In the genomic region with DNA sequence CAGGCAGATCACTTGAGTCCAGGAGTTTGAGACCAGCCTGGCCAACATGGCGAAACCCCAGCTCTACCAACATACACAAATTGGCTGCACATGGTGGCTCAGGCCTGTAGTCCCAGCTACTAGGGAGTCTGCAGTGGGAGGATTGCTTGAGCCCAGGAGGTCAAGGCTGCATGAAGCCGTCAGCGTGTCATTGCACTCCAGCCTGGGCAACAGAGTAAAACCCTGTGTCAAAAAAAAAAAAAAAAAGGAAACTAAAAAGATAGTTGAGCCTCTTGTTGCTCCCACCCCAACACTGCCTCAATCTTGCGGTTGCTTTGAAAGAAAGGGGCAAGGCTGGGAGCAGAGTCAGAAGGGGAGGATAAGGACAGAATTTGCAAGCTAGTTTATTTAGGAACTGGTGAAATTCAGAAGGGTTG, we compare ENCODE assay signal across 15 cellular contexts.
DNase-seq lines count a peak whose midpoint lies in the region; ATAC-seq and TF ChIP-seq lines count a peak whose summit lies in the region.
"Had no signal": no experiment of that assay in that cellular context is flagged by ENCODE, and none has a peak within 500 bp of the region (broad histone marks: within the 10 kb centered on the region; RNA-seq: fewer than 3 reads in every experiment).

No MANE protein-coding gene starts in this region.

- H2BK5ac ChIP-seq in mesendoderm (ENCODE audit: low read length): no peak overlapping the region

- no peak overlapping the region for H3K27ac ChIP-seq in mesendoderm (ENCODE audit: low read depth, low read length)
- no peak overlapping the region for H3K27ac ChIP-seq in testis
- H3K27ac ChIP-seq: ascending aorta, SJSA1, spleen, suprapubic skin had no signal

- POLR2A ChIA-PET in T-cell (lab: Charles Lee): no interaction called here

- TF ChIP-seq CTCF in testis (IDR thresholded peaks at IDR 0.05): no peak

- peaks cover 44% of the 10 kb centered on the region for H3K4me1 Mint-ChIP-seq in activated naive CD4-positive, alpha-beta T cell treated with anti-CD3 and anti-CD28 coated beads, Interleukin-2, amount 50 U/mL, for 24 hours
- H3K4me1 Mint-ChIP-seq in T-cell: peaks cover 32 to 51% (median 37%) of the 10 kb centered on the region in 3 donors

- no peak overlapping the region for H4K8ac ChIP-seq in mesendoderm (ENCODE audit: low read depth, low read length)

- H3K4me3 Mint-ChIP-seq in activated naive CD4-positive, alpha-beta T cell treated with anti-CD3 and anti-CD28 coated beads, Interleukin-2, amount 50 U/mL, for 24 hours: peak overlapping the region; percentile 45
- peak overlapping the region in 2 of 3 donors; percentile 38 to 57 for H3K4me3 Mint-ChIP-seq in T-cell

- H3K9me3 Mint-ChIP-seq in activated naive CD4-positive, alpha-beta T cell treated with anti-CD3 and anti-CD28 coated beads, Interleukin-2, amount 50 U/mL, for 24 hours: no peaks in the 10 kb centered on the region
- no peaks in the 10 kb centered on the region for H3K9me3 Mint-ChIP-seq in T-cell

- no peaks in the 10 kb centered on the region for H3K36me3 ChIP-seq in mesendoderm (ENCODE audit: control insufficient read depth, insufficient read depth, low read length)
- H3K36me3 ChIP-seq in testis (ENCODE audit: low read depth, missing control alignments): no peaks in the 10 kb centered on the region
- H3K36me3 ChIP-seq: ascending aorta, HAP-1, SJSA1, spleen, suprapubic skin had no signal

- H3K4me3 ChIP-seq in mesendoderm (ENCODE audit: low read length) (no peak overlapping the region), testis (peak overlapping the region in 1 of 2 donors; percentile 18)
- H3K4me3 ChIP-seq: ascending aorta, HAP-1, lung, SJSA1, suprapubic skin had no signal

- no peaks in the 10 kb centered on the region for H3K79me2 ChIP-seq in mesendoderm (ENCODE audit: control insufficient read depth, insufficient read depth, low read length)

- DNase-seq in activated naive CD4-positive, alpha-beta T cell treated with Interleukin-2 at 50 U/mL for 16 hours: no peak
- DNase-seq in T-cell (no peak), mesendoderm (no peak), testis (peak; percentile 47), NOMO-1 treated with DMSO at 0.1 percent for 48 hours (lab: John Stamatoyannopoulos, UW; ENCODE audit: unreplicated experiment) (no peak)
- DNase-seq: NCI-H187 treated with DMSO at 0.1 percent for 48 hours had no signal

- no peak overlapping the region for H3K4ac ChIP-seq in mesendoderm (ENCODE audit: low read depth, low read length)

- no peaks in the 10 kb centered on the region for H3K36me3 Mint-ChIP-seq in activated naive CD4-positive, alpha-beta T cell treated with anti-CD3 and anti-CD28 coated beads, Interleukin-2, amount 50 U/mL, for 24 hours
- no peaks in the 10 kb centered on the region for H3K36me3 Mint-ChIP-seq in T-cell

- ATAC-seq in T-cell (replicated peaks in 1 of 4): peak in 3 of 4 experiments; percentile 8 to 31 (median 13)
- no peak for ATAC-seq in HG02981 (IDR thresholded peaks at IDR 0.05; ENCODE audit: unreplicated experiment)
- no peak for ATAC-seq in GM21423 (IDR thresholded peaks at IDR 0.05; ENCODE audit: unreplicated experiment)

- H3K4me1 ChIP-seq in mesendoderm (ENCODE audit: control insufficient read depth, low read depth, low read length) (no peaks in the 10 kb centered on the region), testis (peaks cover 18% of the 10 kb centered on the region)
- H3K4me1 ChIP-seq: ascending aorta had no signal

- no CpG with 5 or more reads among the region's 4 CpGs for WGBS in mesendoderm (ENCODE audit: extremely low coverage, insufficient coverage, low lambda C conversion rate)
- WGBS in testis, 2 donors: 43 to 62% methylated on average over 4 of the region's 4 CpGs

- H3K4me2 ChIP-seq in mesendoderm (ENCODE audit: low read length): no peak overlapping the region

- no peak overlapping the region for H3K23ac ChIP-seq in mesendoderm (ENCODE audit: low read length)

- intact Hi-C loops in testis (cut with DNase I; ENCODE audit: low total_unique reads): loop anchor here (5.0 to 10.0 kb wide), 2 partner anchors 277 to 395 kb away; no protein-coding TSS in a partner anchor

- H3K9ac ChIP-seq in mesendoderm (ENCODE audit: low read length): peak overlapping the region; percentile 30

- H3K27me3 ChIP-seq in mesendoderm (ENCODE audit: insufficient read depth, low read length, poor library complexity) (no peaks in the 10 kb centered on the region), testis (no peaks in the 10 kb centered on the region)
- H3K27me3 ChIP-seq: ascending aorta, suprapubic skin had no signal

- no peaks in the 10 kb centered on the region for H3K9me3 ChIP-seq in testis
- H3K9me3 ChIP-seq: ascending aorta, HAP-1, SJSA1, spleen, suprapubic skin had no signal

- H2BK15ac ChIP-seq in mesendoderm (replicated peaks; ENCODE audit: low read depth): no peak overlapping the region

- no peak for TF ChIP-seq POLR2A in testis (IDR thresholded peaks at IDR 0.05)

- H3K27ac Mint-ChIP-seq in activated naive CD4-positive, alpha-beta T cell treated with anti-CD3 and anti-CD28 coated beads, Interleukin-2, amount 50 U/mL, for 24 hours: no peak overlapping the region
- H3K27ac Mint-ChIP-seq in T-cell: peak overlapping the region; percentile 17 to 28

- no peak overlapping the region for H4K5ac ChIP-seq in mesendoderm (ENCODE audit: low read length)

- CTCF ChIA-PET in T-cell (lab: Charles Lee): interaction anchor here (0.6 to 3.9 kb wide), 15 partner anchors 10 to 766 kb away, joined by 3 to 35 read pairs (median 3); no protein-coding TSS in a partner anchor

- H3K27me3 Mint-ChIP-seq in activated naive CD4-positive, alpha-beta T cell treated with anti-CD3 and anti-CD28 coated beads, Interleukin-2, amount 50 U/mL, for 24 hours: peaks cover 2% of the 10 kb centered on the region
- H3K27me3 Mint-ChIP-seq in T-cell: peaks cover 0 to 2% of the 10 kb centered on the region in 2 donors

- peak overlapping the region; percentile 15 for H3K18ac ChIP-seq in mesendoderm (ENCODE audit: low read length)

- peak overlapping the region; percentile 75 for H3K56ac ChIP-seq in mesendoderm (ENCODE audit: low read length)

- H3K79me1 ChIP-seq in mesendoderm (ENCODE audit: low read length): no peaks in the 10 kb centered on the region

- no peak overlapping the region for H2BK120ac ChIP-seq in mesendoderm (ENCODE audit: low read depth, low read length)

- H2AK5ac ChIP-seq in mesendoderm (ENCODE audit: low read length): no peak overlapping the region

Comparison
In these comparisons a context has a peak if more than half of its experiments do, and no peak if none do; other contexts are left out.
1. ATAC-seq: peak in T-cell (3 of 4); none in HG02981 (single experiment) and GM21423 (single experiment).